Comparison of ENCODE assay signal across 9 cellular contexts in the genomic region with DNA sequence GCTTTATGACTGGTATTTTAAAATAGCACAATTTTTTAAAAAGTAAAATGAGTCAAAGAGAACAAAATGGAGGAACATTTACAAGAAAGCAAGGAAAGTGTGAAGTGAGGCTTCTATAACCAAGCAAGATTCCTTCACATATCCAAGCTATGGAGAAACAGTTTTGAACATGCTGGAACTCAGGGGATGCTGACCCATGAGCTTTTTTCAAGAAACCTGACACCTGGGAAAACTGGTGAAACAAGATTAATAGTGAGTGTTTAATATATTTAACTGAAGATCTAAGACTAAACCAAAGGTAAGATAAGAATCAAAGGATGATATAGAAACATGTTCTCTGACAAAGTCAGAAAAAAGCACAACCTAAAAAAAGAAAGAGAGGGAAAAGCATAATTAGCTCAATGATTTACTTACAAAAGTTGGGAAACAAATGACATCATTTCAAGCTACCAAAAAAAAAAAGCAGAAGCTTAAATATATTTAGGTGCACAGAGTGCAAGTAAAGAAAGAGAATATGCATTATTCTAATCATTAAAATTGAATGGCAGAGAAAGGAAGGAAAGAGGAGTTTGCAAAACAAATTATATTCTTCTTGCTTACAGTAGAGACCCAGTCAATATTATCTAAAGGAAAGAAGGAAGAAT. TPM values are rescaled to one million over a fixed set of nuclear protein-coding genes. Genes with fewer than 3 reads are reported as not detected.
DNase-seq lines count a peak whose midpoint lies in the region; ATAC-seq and TF ChIP-seq lines count a peak whose summit lies in the region.
"Had no signal": no experiment of that assay in that cellular context is flagged by ENCODE, and none has a peak within 500 bp of the region (broad histone marks: within the 10 kb centered on the region; RNA-seq: fewer than 3 reads in every experiment).

No MANE protein-coding gene starts in this region.

- H3K9ac ChIP-seq in MM.1S (ENCODE audit: low read length): no peak overlapping the region

- no peak for ATAC-seq in naive thymus-derived CD8-positive, alpha-beta T cell
- ATAC-seq in GM18909 (IDR thresholded peaks at IDR 0.05; ENCODE audit: poor library complexity, unreplicated experiment): no peak

- H3K79me2 ChIP-seq in MM.1S (ENCODE audit: low read length): no peaks in the 10 kb centered on the region

- no peaks in the 10 kb centered on the region for H3K9me3 ChIP-seq in MM.1S (replicated peaks; ENCODE audit: insufficient read depth, low read length)

- H4K20me1 ChIP-seq in MM.1S (ENCODE audit: insufficient read depth, low read length): no peaks in the 10 kb centered on the region

- H3K27ac ChIP-seq in MM.1S (ENCODE audit: low read length): no peak overlapping the region
- H3K27ac ChIP-seq: brain microvascular endothelial cell had no signal

- no peak overlapping the region for H3K4me3 ChIP-seq in MM.1S (ENCODE audit: low read length)

- H3K27me3 Mint-ChIP-seq in HFFc6 (ENCODE audit: insufficient read depth): peaks cover 11% of the 10 kb centered on the region
- no peaks in the 10 kb centered on the region for H3K27me3 Mint-ChIP-seq in activated naive CD8-positive, alpha-beta T cell
- H3K27me3 Mint-ChIP-seq in naive thymus-derived CD8-positive, alpha-beta T cell: no peaks in the 10 kb centered on the region

- H3K27ac Mint-ChIP-seq in HFFc6: no peak overlapping the region
- peak overlapping the region; percentile 55 for H3K27ac Mint-ChIP-seq in activated naive CD8-positive, alpha-beta T cell
- peak overlapping the region; percentile 55 to 98 (median 96) for H3K27ac Mint-ChIP-seq in naive thymus-derived CD8-positive, alpha-beta T cell

- H3K4me3 Mint-ChIP-seq in HFFc6: peak overlapping the region; percentile 87; the same call in 1 of the 2 replicates
- peak overlapping the region; percentile 89 for H3K4me3 Mint-ChIP-seq in activated naive CD8-positive, alpha-beta T cell
- peak overlapping the region; percentile 58 to 94 (median 92) for H3K4me3 Mint-ChIP-seq in naive thymus-derived CD8-positive, alpha-beta T cell

- no peaks in the 10 kb centered on the region for H3K36me3 ChIP-seq in MM.1S (replicated peaks; ENCODE audit: insufficient read depth, low read length)
- H3K36me3 ChIP-seq: brain microvascular endothelial cell had no signal

- no peaks in the 10 kb centered on the region for H3K9me3 Mint-ChIP-seq in HFFc6
- no peaks in the 10 kb centered on the region for H3K9me3 Mint-ChIP-seq in activated naive CD8-positive, alpha-beta T cell (ENCODE audit: low read depth)
- no peaks in the 10 kb centered on the region for H3K9me3 Mint-ChIP-seq in naive thymus-derived CD8-positive, alpha-beta T cell

- TF ChIP-seq CTCF in HFFc6 (IDR thresholded peaks at IDR 0.05) (no peak), MM.1S (IDR thresholded peaks at IDR 0.05; ENCODE audit: low read length) (no peak)

- H3F3A ChIP-seq in MM.1S (ENCODE audit: insufficient read depth, low read length): peaks cover 5% of the 10 kb centered on the region; the same call in 1 of the 2 replicates

- H3K4me2 ChIP-seq in MM.1S (ENCODE audit: low read depth, low read length): no peak overlapping the region

- POLR2A ChIA-PET in naive thymus-derived CD8-positive, alpha-beta T cell (lab: Charles Lee): interaction anchor here (0.8 to 3.3 kb wide), 4 partner anchors 9 to 699 kb away, joined by 3 to 22 read pairs (median 4); a partner anchor contains a TSS

- H2AFZ ChIP-seq in MM.1S (ENCODE audit: low read length): no peak overlapping the region

- no peaks in the 10 kb centered on the region for H3K27me3 ChIP-seq in MM.1S (replicated peaks; ENCODE audit: insufficient read depth, low read length)
- H3K27me3 ChIP-seq: brain microvascular endothelial cell had no signal

- peaks cover 25% of the 10 kb centered on the region for H3K4me1 Mint-ChIP-seq in HFFc6 (ENCODE audit: low read depth)
- peaks cover 21% of the 10 kb centered on the region for H3K4me1 Mint-ChIP-seq in activated naive CD8-positive, alpha-beta T cell (ENCODE audit: low read depth)
- peaks cover 18 to 24% (median 23%) of the 10 kb centered on the region in 4 donors for H3K4me1 Mint-ChIP-seq in naive thymus-derived CD8-positive, alpha-beta T cell

- DNase-seq in CD1c-positive myeloid dendritic cell (ENCODE audit: extremely low spot score) (peak; percentile 61), HFFc6 (no peak), MM.1S (no peak)
- DNase-seq in naive thymus-derived CD8-positive, alpha-beta T cell: no peak
- DNase-seq in effector CD8-positive, alpha-beta T cell (lab: John Stamatoyannopoulos, UW): no peak
- DNase-seq: brain microvascular endothelial cell, NCI-H146 had no signal

- no peaks in the 10 kb centered on the region for H3K9me2 ChIP-seq in MM.1S (replicated peaks; ENCODE audit: insufficient read depth, low read length)

- no peaks in the 10 kb centered on the region for H3K36me3 Mint-ChIP-seq in HFFc6 (ENCODE audit: low read depth)
- H3K36me3 Mint-ChIP-seq in activated naive CD8-positive, alpha-beta T cell: no peaks in the 10 kb centered on the region
- no peaks in the 10 kb centered on the region for H3K36me3 Mint-ChIP-seq in naive thymus-derived CD8-positive, alpha-beta T cell

- H3K4me1 ChIP-seq in MM.1S (ENCODE audit: low read length): no peaks in the 10 kb centered on the region

RNA-seq across cellular contexts. Expression of a gene that starts 24.9 kb away (rescaled TPM):
- 1 to 10 TPM; 4.3 to 8.3 (median 6.8) TPM for total RNA-seq in HFFc6 (2021; fragmentation: NEBNext Ultra II Directional; extraction: Animal tissue kit (Norgen Biotek cat#: 25700))
- 1 to 10 TPM; 7.9 to 8.0 TPM for total RNA-seq in naive thymus-derived CD8-positive, alpha-beta T cell
- 1 to 10 TPM; 1.9 to 3.3 (median 3.0) TPM for polyA plus RNA-seq in naive thymus-derived CD8-positive, alpha-beta T cell

RNA-seq across cellular contexts. Expression of a gene that starts 45.0 kb away (rescaled TPM):
- 100 to 1,000 TPM; 105 to 140 (median 115) TPM for total RNA-seq in HFFc6 (2021; fragmentation: NEBNext Ultra II Directional; extraction: Animal tissue kit (Norgen Biotek cat#: 25700))
- 10 to 100 TPM; 39.6 to 45.2 TPM for total RNA-seq in naive thymus-derived CD8-positive, alpha-beta T cell
- polyA plus RNA-seq in naive thymus-derived CD8-positive, alpha-beta T cell: 100 to 1,000 TPM; 199 to 265 (median 216) TPM

RNA-seq across cellular contexts. Expression of a gene that starts 45.2 kb away (rescaled TPM):
- 10 to 100 TPM; 49.2 to 69.6 (median 58.8) TPM for total RNA-seq in HFFc6 (2021; fragmentation: NEBNext Ultra II Directional; extraction: Animal tissue kit (Norgen Biotek cat#: 25700))
- total RNA-seq in naive thymus-derived CD8-positive, alpha-beta T cell: 10 to 100 TPM; 55.1 to 59.2 TPM
- 10 to 100 TPM; 27.6 to 43.5 (median 30.7) TPM for polyA plus RNA-seq in naive thymus-derived CD8-positive, alpha-beta T cell
